In genomic region chr11:45332486-45332934, GRCh38 we compare ENCODE assay signal across 1 cellular context.
TF ChIP-seq lines count a peak whose summit lies in the region.

No MANE protein-coding gene starts in this region.

TF ChIP-seq in HCT116, 20 proteins besides CTCF, POLR2A, EP300 and RAD21 (continued from another document):
- no peak for TF ChIP-seq REST (IDR thresholded peaks at IDR 0.05; ENCODE audit: low read depth)
- TF ChIP-seq ZNF274 (IDR thresholded peaks at IDR 0.05; ENCODE audit: low read depth, low read length), result no peak
- no peak for TF ChIP-seq ELF1 (IDR thresholded peaks at IDR 0.05; ENCODE audit: borderline replicate concordance, low read depth)
- TF ChIP-seq ZFX (IDR thresholded peaks at IDR 0.05), result no peak
